In genomic region chr9:95167998-95168397, GRCh38 we compare ENCODE assay signal across 8 cellular contexts.
DNase-seq lines count a peak whose midpoint lies in the region; ATAC-seq and TF ChIP-seq lines count a peak whose summit lies in the region.

No MANE protein-coding gene starts in this region.

- H3K9ac ChIP-seq in GM23248: peak overlapping the region; percentile 8; the same call in 1 of the 2 replicates

- H3K27me3 Mint-ChIP-seq in progenitor cell of endocrine pancreas: no peaks in the 10 kb centered on the region
- H3K27me3 Mint-ChIP-seq in stimulated activated memory B cell treated with anti-CD40 and anti-IgM and Interleukin-4, amounts not matched to agents 10 μg/mL and 1 μg/mL and 100 μg/mL, for 72 hours: no peaks in the 10 kb centered on the region

- DNase-seq in AG20443 (ENCODE audit: low spot score): peak; percentile 73
- peak; percentile 89 for DNase-seq in GM23248
- peak; percentile 32 for DNase-seq in NCI-H82 treated with DMSO at 0.1 percent for 48 hours (lab: John Stamatoyannopoulos, UW; ENCODE audit: unreplicated experiment)
- DNase-seq in activated CD8-positive, alpha-beta memory T cell treated with anti-CD3 and anti-CD28 coated beads, Interleukin-2, amount 50 U/mL, for 24 hours (ENCODE audit: extremely low read depth): peak; percentile 21
- peak; percentile 95 for DNase-seq in fibroblast of mammary gland (ENCODE audit: low read depth)
- DNase-seq in progenitor cell of endocrine pancreas (ENCODE audit: low spot score, unreplicated experiment): peak; percentile 61
- DNase-seq in globus pallidus (ENCODE audit: low spot score): no peak

- WGBS in GM23248 (ENCODE audit: low coverage in 1 of 2, low lambda C conversion rate in 2 of 2, missing lambda C conversion rate in 2 of 2), 2 experiments: 51% methylated on average over 4 of the region's 4 CpGs

- peak overlapping the region; percentile 45 for H2AFZ ChIP-seq in GM23248

- no peaks in the 10 kb centered on the region for H3K9me3 ChIP-seq in GM23248 (ENCODE audit: low read depth)

- ATAC-seq in stimulated activated memory B cell treated with anti-CD40 and anti-IgM and Interleukin-4, amounts not matched to agents 10 μg/mL and 1 μg/mL and 100 μg/mL, for 72 hours: no peak

- H3K36me3 ChIP-seq in GM23248 (ENCODE audit: low read depth): no peaks in the 10 kb centered on the region

- peaks cover 4% of the 10 kb centered on the region for H3K4me1 Mint-ChIP-seq in progenitor cell of endocrine pancreas (ENCODE audit: low read depth)
- H3K4me1 Mint-ChIP-seq in stimulated activated memory B cell treated with anti-CD40 and anti-IgM and Interleukin-4, amounts not matched to agents 10 μg/mL and 1 μg/mL and 100 μg/mL, for 72 hours: no peaks in the 10 kb centered on the region

- H3K4me3 ChIP-seq in GM23248 (no peak overlapping the region), fibroblast of mammary gland (ENCODE audit: control insufficient read depth, low read depth, low read length) (no peak overlapping the region)

- H3K27ac ChIP-seq in GM23248: peak overlapping the region; percentile 13; the same call in 1 of the 2 replicates

- no peaks in the 10 kb centered on the region for H4K20me1 ChIP-seq in GM23248 (ENCODE audit: insufficient read depth)

- H3K4me1 ChIP-seq in GM23248 (ENCODE audit: insufficient read depth): peaks cover 11% of the 10 kb centered on the region

- H3F3A ChIP-seq in GM23248 (ENCODE audit: insufficient read depth): no peaks in the 10 kb centered on the region; the same call in 1 of the 2 replicates

- TF ChIP-seq CTCF in fibroblast of mammary gland (conservative IDR thresholded peaks at IDR 0.05; ENCODE audit: control insufficient read depth, insufficient read depth, low read depth, low read length) (peak; percentile 92), progenitor cell of endocrine pancreas (IDR thresholded peaks at IDR 0.05; ENCODE audit: unreplicated experiment) (peak; percentile 80)

- in situ Hi-C loops in GM23248 (cut with MboI): no loop called here

- no peak overlapping the region for H3K4me3 Mint-ChIP-seq in progenitor cell of endocrine pancreas (ENCODE audit: low read depth)
- no peak overlapping the region for H3K4me3 Mint-ChIP-seq in stimulated activated memory B cell treated with anti-CD40 and anti-IgM and Interleukin-4, amounts not matched to agents 10 μg/mL and 1 μg/mL and 100 μg/mL, for 72 hours

- H3K36me3 Mint-ChIP-seq in progenitor cell of endocrine pancreas (ENCODE audit: insufficient read depth): peaks cover 18% of the 10 kb centered on the region
- peaks cover 41% of the 10 kb centered on the region for H3K36me3 Mint-ChIP-seq in stimulated activated memory B cell treated with anti-CD40 and anti-IgM and Interleukin-4, amounts not matched to agents 10 μg/mL and 1 μg/mL and 100 μg/mL, for 72 hours

- H3K9me3 Mint-ChIP-seq in progenitor cell of endocrine pancreas (ENCODE audit: low read depth): no peaks in the 10 kb centered on the region
- H3K9me3 Mint-ChIP-seq in stimulated activated memory B cell treated with anti-CD40 and anti-IgM and Interleukin-4, amounts not matched to agents 10 μg/mL and 1 μg/mL and 100 μg/mL, for 72 hours: peaks cover 8% of the 10 kb centered on the region

- H3K4me2 ChIP-seq in GM23248 (ENCODE audit: unreplicated experiment): no peak overlapping the region

- no peaks in the 10 kb centered on the region for H3K79me2 ChIP-seq in GM23248 (ENCODE audit: insufficient read depth)

- no peaks in the 10 kb centered on the region for H3K9me2 ChIP-seq in GM23248 (ENCODE audit: insufficient read depth)

- peak overlapping the region; percentile 67 for H3K27ac Mint-ChIP-seq in progenitor cell of endocrine pancreas
- no peak overlapping the region for H3K27ac Mint-ChIP-seq in stimulated activated memory B cell treated with anti-CD40 and anti-IgM and Interleukin-4, amounts not matched to agents 10 μg/mL and 1 μg/mL and 100 μg/mL, for 72 hours

- no peaks in the 10 kb centered on the region for H3K27me3 ChIP-seq in GM23248 (replicated peaks; ENCODE audit: insufficient read depth)
